Comparison of ENCODE assay signal across 8 cellular contexts in genomic region chr7:80134105-80134535, GRCh38. TPM values are rescaled to one million over a fixed set of nuclear protein-coding genes. Genes with fewer than 3 reads are reported as not detected.
DNase-seq lines count a peak whose midpoint lies in the region; ATAC-seq and TF ChIP-seq lines count a peak whose summit lies in the region.

No MANE protein-coding gene starts in this region.

- in situ Hi-C loops in GM23248 (cut with MboI): no loop called here

- H4K20me1 ChIP-seq in GM23248 (ENCODE audit: insufficient read depth) (0 out of 2 replicates have a peak, but pooled peaks cover 1% of the 10 kb centered on the region), hepatocyte (ENCODE audit: insufficient read depth, poor library complexity, severe bottlenecking) (peaks cover 12% of the 10 kb centered on the region)

- no peaks in the 10 kb centered on the region for H3K9me3 Mint-ChIP-seq in WTC11

- H3F3A ChIP-seq in GM23248 (ENCODE audit: insufficient read depth): peaks cover 30% of the 10 kb centered on the region

- DNase-seq in GM23248: no peak
- DNase-seq in WTC11 (ENCODE audit: low spot score): no peak
- no peak for DNase-seq in hepatocyte (ENCODE audit: low spot score)
- DNase-seq in sigmoid colon: no peak
- no peak for DNase-seq in SW 1271 (lab: John Stamatoyannopoulos, UW)
- DNase-seq in ecto neural progenitor cell (ENCODE audit: low spot score): no peak
- no peak for DNase-seq in AML-193 (lab: John Stamatoyannopoulos, UW)

- peak overlapping the region; percentile 88 for H3K4me3 ChIP-seq in GM23248
- peak overlapping the region; percentile 40 for H3K4me3 ChIP-seq in hepatocyte
- H3K4me3 ChIP-seq in sigmoid colon: peak overlapping the region; percentile 90 to 99 (median 92)

- peaks cover 15% of the 10 kb centered on the region for H3K27me3 Mint-ChIP-seq in WTC11 (ENCODE audit: low read depth)

- H3K36me3 Mint-ChIP-seq in WTC11: no peaks in the 10 kb centered on the region

- ATAC-seq in WTC11 (peak; percentile 50), GM21717 (IDR thresholded peaks at IDR 0.05; ENCODE audit: unreplicated experiment) (no peak)

- WGBS in GM23248 (ENCODE audit: low coverage in 1 of 2, low lambda C conversion rate in 2 of 2, missing lambda C conversion rate in 2 of 2), 2 experiments: 13 to 14% methylated on average over 12 of the region's 12 CpGs
- 6% methylated on average over 12 of the region's 12 CpGs for WGBS in hepatocyte (ENCODE audit: low lambda C conversion rate, missing lambda C conversion rate)
- WGBS in sigmoid colon, 2 donors: 4 to 11% methylated on average over 12 of the region's 12 CpGs

- intact Hi-C loops in sigmoid colon (cut with DNase I): loop anchor here (2.0 to 5.0 kb wide), 2 partner anchors 88 to 259 kb away; no protein-coding TSS in a partner anchor

- H3K27me3 ChIP-seq in GM23248 (replicated peaks; ENCODE audit: insufficient read depth): no peaks in the 10 kb centered on the region
- no peaks in the 10 kb centered on the region for H3K27me3 ChIP-seq in hepatocyte
- no peaks in the 10 kb centered on the region for H3K27me3 ChIP-seq in sigmoid colon

- TF ChIP-seq CTCF in WTC11 (IDR thresholded peaks at IDR 0.05) (no peak), hepatocyte (IDR thresholded peaks at IDR 0.05; ENCODE audit: poor library complexity) (no peak), sigmoid colon (IDR thresholded peaks at IDR 0.05) (no peak)

- peak overlapping the region; percentile 61 for H3K27ac Mint-ChIP-seq in WTC11

- H3K9me3 ChIP-seq in GM23248 (ENCODE audit: low read depth) (no peaks in the 10 kb centered on the region), hepatocyte (ENCODE audit: low read depth) (no peaks in the 10 kb centered on the region), sigmoid colon (no peaks in the 10 kb centered on the region)

- H3K9ac ChIP-seq in GM23248: peak overlapping the region; percentile 87

- H3K27ac ChIP-seq in GM23248 (peak overlapping the region; percentile 36), hepatocyte (peak overlapping the region; percentile 75), sigmoid colon (peak overlapping the region; percentile 93 to 99 (median 97))

- CTCF ChIA-PET in WTC11 (lab: Charles Lee): interaction anchor here (0.6 to 1.8 kb wide), 9 partner anchors 12 to 888 kb away, joined by 3 to 11 read pairs (median 5); no protein-coding TSS in a partner anchor

- H3K4me3 Mint-ChIP-seq in WTC11: peak overlapping the region; percentile 87

- POLR2A ChIA-PET in WTC11 (lab: Charles Lee): interaction anchor here (0.5 to 0.9 kb wide), 2 partner anchors 21 to 75 kb away, joined by 3 to 6 read pairs; no protein-coding TSS in a partner anchor

- no peak for TF ChIP-seq POLR2A in sigmoid colon (IDR thresholded peaks at IDR 0.05)

- H3K9me2 ChIP-seq in GM23248 (ENCODE audit: insufficient read depth) (no peaks in the 10 kb centered on the region), hepatocyte (replicated peaks; ENCODE audit: insufficient read depth) (no peaks in the 10 kb centered on the region)

- peak overlapping the region; percentile 73 for H2AFZ ChIP-seq in GM23248
- H2AFZ ChIP-seq in hepatocyte: peak overlapping the region; percentile 58

- no peaks in the 10 kb centered on the region for H3K36me3 ChIP-seq in GM23248 (ENCODE audit: low read depth)
- no peaks in the 10 kb centered on the region for H3K36me3 ChIP-seq in hepatocyte (replicated peaks; ENCODE audit: insufficient read depth, low read depth)
- no peaks in the 10 kb centered on the region for H3K36me3 ChIP-seq in sigmoid colon

- peaks cover 42% of the 10 kb centered on the region for H3K4me1 Mint-ChIP-seq in WTC11

- peak overlapping the region; percentile 44 for H3K4me2 ChIP-seq in GM23248 (ENCODE audit: unreplicated experiment)
- peak overlapping the region; percentile 72 for H3K4me2 ChIP-seq in hepatocyte

- peaks cover 32% of the 10 kb centered on the region for H3K4me1 ChIP-seq in GM23248 (ENCODE audit: insufficient read depth)
- peaks cover 19% of the 10 kb centered on the region for H3K4me1 ChIP-seq in hepatocyte (ENCODE audit: insufficient read depth)
- peaks cover 0 to 28% (median 23%) of the 10 kb centered on the region in 4 donors for H3K4me1 ChIP-seq in sigmoid colon

- peaks cover 36% of the 10 kb centered on the region for H3K79me2 ChIP-seq in GM23248 (ENCODE audit: insufficient read depth)
- peaks cover 38% of the 10 kb centered on the region for H3K79me2 ChIP-seq in hepatocyte

- no peak for TF ChIP-seq EP300 in sigmoid colon (IDR thresholded peaks at IDR 0.05)

TF ChIP-seq in WTC11, 78 proteins besides CTCF, POLR2A, EP300 and RAD21:
- TF ChIP-seq PRDM15 (CRISPR knock-in tag; IDR thresholded peaks at IDR 0.05): 0 out of 2 replicates have a peak, but pooled peaks have one; percentile 21
- no peak for TF ChIP-seq E2F1 (CRISPR knock-in tag; IDR thresholded peaks at IDR 0.05)
- no peak for TF ChIP-seq EMX1 (CRISPR knock-in tag; IDR thresholded peaks at IDR 0.05)
- no peak for TF ChIP-seq ELF4 (CRISPR knock-in tag; IDR thresholded peaks at IDR 0.05; ENCODE audit: low read depth)
- TF ChIP-seq CREM (CRISPR knock-in tag; IDR thresholded peaks at IDR 0.05): no peak

RNA-seq across cellular contexts. Expression of gene GNAI1, which starts 0.5 kb away (rescaled TPM):
- 30.7 and 35.3 TPM in 2 replicates for total RNA-seq in GM23248 (2014; rRNA removed; shearing (Covaris generic))
- 47.0 and 50.4 TPM in 2 replicates for polyA plus RNA-seq in GM23248 (2016; fragmentation: Nextera tagmentation; extraction: Ambion mirVana)
- total RNA-seq in WTC11 (2021): 26.7 to 31.0 TPM (median 31.0 TPM) in 3 replicates
- 48.7 and 57.4 TPM in 2 replicates for total RNA-seq in hepatocyte
- polyA plus RNA-seq in hepatocyte: 58.7 and 61.3 TPM in 2 replicates
- 10 to 100 TPM; 50.9 to 98.9 (median 61.0) TPM for total RNA-seq in sigmoid colon
- 10 to 100 TPM in 2 of 3 donors, 1 to 10 TPM in 1; 8.8 to 15.0 (median 11.7) TPM for polyA plus RNA-seq in sigmoid colon

Comparison
In these comparisons a context has a peak if more than half of its experiments do, and no peak if none do; other contexts are left out.
1. H3K27ac ChIP-seq: peak in every context shown above with its lines; median percentile 97 in sigmoid colon; 75 in hepatocyte; 36 in GM23248.
2. H3K4me3 ChIP-seq: peak in every context shown above with its lines; median percentile 92 in sigmoid colon; 88 in GM23248; 40 in hepatocyte.